18 cellular contexts compared by ENCODE assay signal in genomic region chr1:86197206-86197855, GRCh38. TPM values are rescaled to one million over a fixed set of nuclear protein-coding genes. Genes with fewer than 3 reads are reported as not detected.
"Had no signal": no experiment of that assay in that cellular context is flagged by ENCODE, and none has a peak within 500 bp of the region (broad histone marks: within the 10 kb centered on the region; RNA-seq: fewer than 3 reads in every experiment).

No MANE protein-coding gene starts in this region.

- H3K4me3 ChIP-seq: hepatocyte, lung, skin epidermis, suprapubic skin, transverse colon, uterus had no signal

- H3K79me2 ChIP-seq: hepatocyte had no signal

- H3K9me3 ChIP-seq: suprapubic skin, transverse colon, uterus had no signal

- H3K4me2 ChIP-seq: hepatocyte had no signal

- DNase-seq: activated B cell treated with CpG ODN at 0.5 μM for 24 hours; activated CD4-positive, alpha-beta memory T cell treated with anti-CD3 and anti-CD28 coated beads for 36 hours; activated CD4-positive, alpha-beta T cell treated with anti-CD3 and anti-CD28 coated beads for 4 hours; activated naive CD8-positive, alpha-beta T cell treated with anti-CD3 and anti-CD28 coated beads for 36 hours; amygdala; central memory CD4-positive, alpha-beta T cell; endodermal cell; nucleus accumbens; retina; T-helper 1 cell; T-helper 9 cell; transverse colon; uterus had no signal

- H3K27ac ChIP-seq: epithelial cell of prostate, hepatocyte, skin epidermis, suprapubic skin, transverse colon, uterus had no signal

- H2AFZ ChIP-seq: hepatocyte had no signal

- H3K36me3 ChIP-seq: suprapubic skin, transverse colon, uterus had no signal

- H3K27me3 ChIP-seq: hepatocyte, suprapubic skin, transverse colon, uterus had no signal

- H3K4me1 ChIP-seq: suprapubic skin, transverse colon, uterus had no signal

RNA-seq across cellular contexts. Expression of gene COL24A1, which starts 40.8 kb away (rescaled TPM):
- total RNA-seq: activated B cell treated with CpG ODN at 0.5 μM for 24 hours; activated CD4-positive, alpha-beta memory T cell treated with anti-CD3 and anti-CD28 coated beads for 36 hours; activated naive CD8-positive, alpha-beta T cell treated with anti-CD3 and anti-CD28 coated beads for 36 hours had no signal
